ENCODE assay signal across 20 cellular contexts in genomic region chr4:154390324-154390723, GRCh38.
DNase-seq lines count a peak whose midpoint lies in the region; ATAC-seq, FAIRE-seq and TF ChIP-seq lines count a peak whose summit lies in the region.
"Had no signal": no experiment of that assay in that cellular context is flagged by ENCODE, and none has a peak within 500 bp of the region (broad histone marks: within the 10 kb centered on the region; RNA-seq: fewer than 3 reads in every experiment).

No MANE protein-coding gene starts in this region.

- no peak for DNase-seq in K562 (ENCODE audit: extremely low read depth in 1 of 4, low spot score in 3 of 4)
- DNase-seq in epithelial cell of prostate (ENCODE audit: low read depth, low spot score): peak; percentile 26
- peak in 26 of 42 donors; percentile 5 to 75 (median 42) for DNase-seq in head of caudate nucleus
- no peak for DNase-seq in gastrocnemius medialis
- DNase-seq: Caco-2; CD4-positive, CD25-positive, alpha-beta regulatory T cell; CD8-positive, alpha-beta T cell; DMS153; DND-41; GOT3 had no signal

- TF ChIP-seq CTCF in HEK293 (tag by site-specific recombination; IDR thresholded peaks at IDR 0.05) (no peak), K562 (IDR thresholded peaks at IDR 0.05 in 2 of 3, conservative IDR thresholded peaks at IDR 0.05 in 1 of 3; ENCODE audit: insufficient read depth in 2 of 3, low read depth in 1 of 3, low read length in 3 of 3) (no peak), gastrocnemius medialis (IDR thresholded peaks at IDR 0.05 in 4 of 5, conservative IDR thresholded peaks at IDR 0.05 in 1 of 5) (no peak)

- no peak for TF ChIP-seq EP300 in K562 (IDR thresholded peaks at IDR 0.05; ENCODE audit: low read length)

- FAIRE-seq in K562 (lab: Jason Lieb, UNC): no peak
- FAIRE-seq: A204.1, G401.6, GM12892, H54 had no signal

- H3K4me1 ChIP-seq in HEK293 (ENCODE audit: control insufficient read depth, insufficient read depth, low read length): no peaks in the 10 kb centered on the region
- H3K4me1 ChIP-seq in K562 (replicated peaks in 1 of 2; ENCODE audit: control insufficient read depth in 2 of 2, insufficient read depth in 2 of 2, low read length in 2 of 2): no peaks in the 10 kb centered on the region
- no peaks in the 10 kb centered on the region for H3K4me1 ChIP-seq in gastrocnemius medialis
- H3K4me1 ChIP-seq: BLaER1, Caco-2, HAP-1 had no signal

- CTCF ChIA-PET in HEK293 (lab: Yijun Ruan, JAX) (interaction anchor here (1.1 kb wide), 1 partner anchor 116 kb away, joined by 4 read pairs; no protein-coding TSS in a partner anchor), K562 (lab: Yijun Ruan, JAX; ENCODE audit: low intra/inter-chr PET ratio) (no interaction called here)

- no peak overlapping the region for H3K9ac ChIP-seq in K562 (ENCODE audit: insufficient read depth in 1 of 2, low read depth in 2 of 2, low read length in 2 of 2)
- H3K9ac ChIP-seq: BLaER1 had no signal

- BruUV-seq in K562 (replicated peaks; lab: Mats Ljungman, UMichigan): no TSS peak

- no peak for TF ChIP-seq RAD21 in K562 (CRISPR knock-in tag; conservative IDR thresholded peaks at IDR 0.05 in 1 of 2, IDR thresholded peaks at IDR 0.05 in 1 of 2)

- no peak overlapping the region for H3K27ac ChIP-seq in HEK293 (ENCODE audit: extremely low read depth, low read depth, low read length)
- H3K27ac ChIP-seq in K562 (ENCODE audit: extremely low read depth, low read depth, low read length): no peak overlapping the region
- no peak overlapping the region for H3K27ac ChIP-seq in epithelial cell of prostate
- no peak overlapping the region for H3K27ac ChIP-seq in gastrocnemius medialis
- H3K27ac ChIP-seq: BLaER1, C4-2B had no signal

- no peaks in the 10 kb centered on the region for H3K9me1 ChIP-seq in K562 (ENCODE audit: control insufficient read depth, insufficient read depth, low read length)

- H3K4me2 ChIP-seq in K562 (ENCODE audit: insufficient read depth, low read length): no peak overlapping the region
- H3K4me2 ChIP-seq: BLaER1 had no signal

- no peaks in the 10 kb centered on the region for H3K27me3 ChIP-seq in K562 (ENCODE audit: control insufficient read depth in 2 of 2, insufficient read depth in 2 of 2, low read length in 2 of 2)
- no peaks in the 10 kb centered on the region for H3K27me3 ChIP-seq in gastrocnemius medialis
- H3K27me3 ChIP-seq: BLaER1 had no signal

- H4K20me1 ChIP-seq in K562 (replicated peaks; ENCODE audit: control insufficient read depth, insufficient read depth, low read length): no peaks in the 10 kb centered on the region
- H4K20me1 ChIP-seq: BLaER1 had no signal

- H3K79me2 ChIP-seq in K562 (ENCODE audit: control insufficient read depth, insufficient read depth, low read length): no peaks in the 10 kb centered on the region; the same call in 2 of the 3 replicates

- POLR2A ChIA-PET in HEK293 (lab: Yijun Ruan, JAX): no interaction called here
- POLR2A ChIA-PET in K562 (lab: Yijun Ruan, JAX): no interaction called here

- in situ Hi-C loops in K562 (cut with MboI): no loop called here
- in situ Hi-C loops in gastrocnemius medialis (cut with MboI; ENCODE audit: low sequenced_read_pairs in 4 of 4): no loop called here

- H3K4me3 ChIP-seq in HEK293 (ENCODE audit: low read depth, low read length) (no peak overlapping the region), K562 (no peak overlapping the region), gastrocnemius medialis (no peak overlapping the region)
- H3K4me3 ChIP-seq: BLaER1, HAP-1 had no signal

- no peak overlapping the region for H2AFZ ChIP-seq in K562 (ENCODE audit: low read depth, low read length)

- WGBS in K562 (ENCODE audit: insufficient coverage, low coverage, missing lambda C conversion rate): 46% methylated on average over 2 of the region's 3 CpGs

- H3K36me3 ChIP-seq in HEK293 (ENCODE audit: control insufficient read depth in 2 of 2, insufficient read depth in 1 of 2, low read length in 2 of 2) (no peaks in the 10 kb centered on the region), K562 (ENCODE audit: control insufficient read depth, insufficient read depth, low read length) (no peaks in the 10 kb centered on the region), gastrocnemius medialis (no peaks in the 10 kb centered on the region)
- H3K36me3 ChIP-seq: HAP-1 had no signal

- ATAC-seq in K562: no peak
- no peak for ATAC-seq in gastrocnemius medialis
- ATAC-seq in HG03135 (IDR thresholded peaks at IDR 0.05; ENCODE audit: unreplicated experiment): no peak
- no peak for ATAC-seq in HG02884 (IDR thresholded peaks at IDR 0.05; ENCODE audit: unreplicated experiment)
- ATAC-seq: CD8-positive, alpha-beta T cell had no signal

- H3K9me3 ChIP-seq in HEK293 (ENCODE audit: control insufficient read depth, insufficient read depth, low read depth, low read length) (no peaks in the 10 kb centered on the region), K562 (replicated peaks; ENCODE audit: control insufficient read depth, insufficient read depth, low read depth, low read length) (no peaks in the 10 kb centered on the region), gastrocnemius medialis (no peaks in the 10 kb centered on the region)
- H3K9me3 ChIP-seq: Caco-2, HAP-1 had no signal

- TF ChIP-seq POLR2A in K562 (conservative IDR thresholded peaks at IDR 0.05): no peak
- no peak for TF ChIP-seq POLR2A in gastrocnemius medialis (IDR thresholded peaks at IDR 0.05)

- intact Hi-C loops in K562 (cut with micrococcal nuclease) (no loop called here), head of caudate nucleus (cut with DNase I) (no loop called here), gastrocnemius medialis (cut with DNase I; ENCODE audit: low total_unique reads) (no loop called here)

TF ChIP-seq in HEK293, 187 proteins besides CTCF, POLR2A, EP300 and RAD21:
- peak; percentile 90 for TF ChIP-seq EGR2 (tag by site-specific recombination; IDR thresholded peaks at IDR 0.05; ENCODE audit: low read depth)
- TF ChIP-seq MEIS1 (CRISPR knock-in tag; IDR thresholded peaks at IDR 0.05; ENCODE audit: borderline replicate concordance): no peak
- peak; percentile 91 for TF ChIP-seq ZFHX2 (tag by site-specific recombination; conservative IDR thresholded peaks at IDR 0.05)
TF ChIP-seq in HEK293: peak in this region for 2.

TF ChIP-seq in K562, 482 proteins besides CTCF, POLR2A, EP300 and RAD21:
- peak; percentile 34; the same call in 1 of the 2 replicates for TF ChIP-seq DPF2 (IDR thresholded peaks at IDR 0.05)
- TF ChIP-seq DIDO1 (tag; IDR thresholded peaks at IDR 0.05; ENCODE audit: low read depth): no peak
- TF ChIP-seq EGR1 (conservative IDR thresholded peaks at IDR 0.05): peak; percentile 54
- TF ChIP-seq PREB (CRISPR knock-in tag; IDR thresholded peaks at IDR 0.05): no peak

Comparison
In these comparisons a context has a peak if more than half of its experiments do, and no peak if none do; other contexts are left out.
1. DNase-seq: peak in epithelial cell of prostate (single experiment) and head of caudate nucleus (26 of 42); none in K562 (0 of 4) and gastrocnemius medialis (0 of 2).